ENCODE assay signal across 9 cellular contexts in the genomic region with DNA sequence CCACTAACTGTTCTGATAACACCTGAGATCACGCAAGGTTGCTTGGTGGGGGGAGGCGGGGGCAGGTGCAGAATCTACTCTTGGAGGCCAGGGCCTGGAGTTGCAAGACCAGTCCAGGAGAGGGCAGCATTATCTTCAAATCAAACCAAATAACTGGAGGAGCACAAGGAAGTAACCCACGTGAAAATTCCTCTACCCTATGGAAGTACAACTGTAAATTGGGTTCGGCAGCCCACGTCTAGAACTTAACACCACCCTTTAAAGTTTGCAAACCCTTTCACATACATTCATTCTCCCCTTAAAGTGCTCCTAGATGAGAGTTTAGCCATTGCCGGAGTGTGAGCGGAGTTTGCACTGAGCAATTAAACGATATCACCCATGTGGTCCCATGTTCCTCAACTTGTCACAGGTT. TPM values are rescaled to one million over a fixed set of nuclear protein-coding genes. Genes with fewer than 3 reads are reported as not detected.
DNase-seq lines count a peak whose midpoint lies in the region; ATAC-seq and TF ChIP-seq lines count a peak whose summit lies in the region.
"Had no signal": no experiment of that assay in that cellular context is flagged by ENCODE, and none has a peak within 500 bp of the region (broad histone marks: within the 10 kb centered on the region; RNA-seq: fewer than 3 reads in every experiment).

No MANE protein-coding gene starts in this region.

- intact Hi-C loops in left colon (cut with DNase I, micrococcal nuclease) = loop anchor here in 1 of 2 donors (5.0 kb wide), 1 partner anchor 86 kb away; a partner anchor contains a TSS

- peak; percentile 95 for ATAC-seq in WTC11
- ATAC-seq in left colon = peak; percentile 96
- ATAC-seq in GM18861 (IDR thresholded peaks at IDR 0.05; ENCODE audit: unreplicated experiment) = no peak

- POLR2A ChIA-PET in WTC11 (lab: Charles Lee) = no interaction called here

- peaks cover 3% of the 10 kb centered on the region for H3K27me3 Mint-ChIP-seq in WTC11 (ENCODE audit: low read depth)
- H3K27me3 Mint-ChIP-seq: IgD-negative memory B cell had no signal

- no peak overlapping the region for H3K4me3 Mint-ChIP-seq in WTC11
- H3K4me3 Mint-ChIP-seq: IgD-negative memory B cell had no signal

- H3K27ac Mint-ChIP-seq in WTC11 = no peak overlapping the region
- H3K27ac Mint-ChIP-seq: IgD-negative memory B cell had no signal

- no peaks in the 10 kb centered on the region for H3K36me3 Mint-ChIP-seq in WTC11

- H3K9me3 Mint-ChIP-seq in WTC11 = no peaks in the 10 kb centered on the region

- H3K27ac ChIP-seq in caudate nucleus (ENCODE audit: low read depth, low read length) = no peak overlapping the region

- DNase-seq in COLO668 (lab: John Stamatoyannopoulos, UW; ENCODE audit: unreplicated experiment) (peak; percentile 67), HCEC 1CT (peak; percentile 59), NCI-H2196 (lab: John Stamatoyannopoulos, UW; ENCODE audit: unreplicated experiment) (peak; percentile 57), WTC11 (ENCODE audit: low spot score) (peak; percentile 75), caudate nucleus (lab: John Stamatoyannopoulos, UW) (peak in 37 of 61 donors; percentile 0 to 70 (median 11)), left colon (peak; percentile 63 to 81)
- DNase-seq in stimulated activated CD4-positive, alpha-beta T cell treated with anti-CD3 and anti-CD28 coated beads, Interleukin-1b, Interleukin-23, amount 100 ng/mL, for 24 hours (ENCODE audit: low read depth in 4 of 4, low spot score in 1 of 4) = peak; percentile 25 to 49 (median 48)

- H3K4me1 Mint-ChIP-seq in WTC11 = 0 out of 2 replicates have a peak, but pooled peaks cover 3% of the 10 kb centered on the region

- CTCF ChIA-PET in WTC11 (lab: Charles Lee) = interaction anchor here (1.0 kb wide), 1 partner anchor 18 kb away, joined by 3 read pairs; no protein-coding TSS in a partner anchor

- TF ChIP-seq CTCF in WTC11 (IDR thresholded peaks at IDR 0.05) = peak; percentile 57

TF ChIP-seq in WTC11, 78 proteins besides CTCF, POLR2A, EP300 and RAD21:
- no peak for TF ChIP-seq ZNF423 (CRISPR knock-in tag; IDR thresholded peaks at IDR 0.05)
- 0 out of 2 replicates have a peak, but pooled peaks have one; percentile 20 for TF ChIP-seq GABPB1 (CRISPR knock-in tag; IDR thresholded peaks at IDR 0.05)

RNA-seq across cellular contexts. Expression of a gene that starts 19.6 kb away (rescaled TPM):
- not detected in 3 replicates for total RNA-seq in WTC11 (2021)
- total RNA-seq in left colon = under 1 TPM in 1 of 2 donors, not detected in 1; 0.11 TPM

RNA-seq across cellular contexts. Expression of a gene that starts 30.6 kb away (rescaled TPM):
- 169 to 184 TPM (median 173 TPM) in 3 replicates for total RNA-seq in WTC11 (2021)
- 100 to 1,000 TPM; 304 to 347 TPM for total RNA-seq in left colon

Comparison
In these comparisons a context has a peak if more than half of its experiments do, and no peak if none do; other contexts are left out.
1. DNase-seq: peak in every context shown above with its lines; median percentile 75 in WTC11; 72 in left colon; 67 in COLO668; 59 in HCEC 1CT; 57 in NCI-H2196; 48 in stimulated activated CD4-positive, alpha-beta T cell treated with anti-CD3 and anti-CD28 coated beads, Interleukin-1b, Interleukin-23, amount 100 ng/mL, for 24 hours; 11 in caudate nucleus.